Comparison of ENCODE assay signal across 1 cellular context in the genomic region with DNA sequence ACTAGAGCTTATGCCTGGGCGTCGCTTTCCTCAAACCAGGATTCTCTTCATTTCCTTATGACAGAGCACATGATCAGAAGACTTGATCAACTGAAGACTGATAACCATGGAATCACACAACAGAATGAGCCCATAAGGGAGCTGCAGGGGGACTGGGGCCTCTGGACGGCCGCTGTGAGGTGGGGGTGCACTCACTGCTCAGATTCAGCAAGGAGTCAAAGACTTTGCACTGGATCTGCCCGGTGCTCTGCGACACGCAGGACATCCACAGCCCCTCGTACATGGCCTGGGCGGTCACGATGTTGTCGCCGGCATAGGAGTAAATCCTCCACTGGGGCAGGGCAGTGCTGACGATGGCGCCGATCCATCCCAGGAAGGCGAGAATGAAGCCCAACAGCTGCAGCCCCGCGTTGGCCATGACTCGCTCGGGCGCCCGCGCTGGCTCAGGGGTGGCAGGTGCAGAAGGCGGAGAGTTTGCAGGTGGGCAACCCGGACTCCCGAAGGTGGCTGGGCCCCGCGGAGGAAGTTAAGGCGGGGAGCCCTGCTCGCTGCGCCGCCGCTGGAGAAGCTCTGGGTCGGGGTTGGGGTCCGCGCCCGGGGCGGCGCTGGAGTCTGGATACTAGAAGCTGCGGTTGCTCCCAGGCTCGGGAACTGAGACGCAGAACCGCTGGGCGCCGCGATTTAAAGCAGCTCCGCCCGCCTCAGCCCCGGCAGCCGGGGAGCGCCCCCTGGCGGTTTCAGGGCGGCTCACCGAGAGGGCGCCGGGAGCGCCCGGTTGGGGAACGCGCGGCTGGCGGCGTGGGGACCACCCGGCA.
TF ChIP-seq lines count a peak whose summit lies in the region.

A gene with protein sequence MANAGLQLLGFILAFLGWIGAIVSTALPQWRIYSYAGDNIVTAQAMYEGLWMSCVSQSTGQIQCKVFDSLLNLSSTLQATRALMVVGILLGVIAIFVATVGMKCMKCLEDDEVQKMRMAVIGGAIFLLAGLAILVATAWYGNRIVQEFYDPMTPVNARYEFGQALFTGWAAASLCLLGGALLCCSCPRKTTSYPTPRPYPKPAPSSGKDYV (minus strand): TSS at position 658 of the 815 bp plus-strand sequence. CDS start 240 bp downstream, at position 418.

TF ChIP-seq in HepG2, 621 proteins besides CTCF, POLR2A, EP300 and RAD21 (continued from another document and continues in another):
- TF ChIP-seq, protein P1, sequence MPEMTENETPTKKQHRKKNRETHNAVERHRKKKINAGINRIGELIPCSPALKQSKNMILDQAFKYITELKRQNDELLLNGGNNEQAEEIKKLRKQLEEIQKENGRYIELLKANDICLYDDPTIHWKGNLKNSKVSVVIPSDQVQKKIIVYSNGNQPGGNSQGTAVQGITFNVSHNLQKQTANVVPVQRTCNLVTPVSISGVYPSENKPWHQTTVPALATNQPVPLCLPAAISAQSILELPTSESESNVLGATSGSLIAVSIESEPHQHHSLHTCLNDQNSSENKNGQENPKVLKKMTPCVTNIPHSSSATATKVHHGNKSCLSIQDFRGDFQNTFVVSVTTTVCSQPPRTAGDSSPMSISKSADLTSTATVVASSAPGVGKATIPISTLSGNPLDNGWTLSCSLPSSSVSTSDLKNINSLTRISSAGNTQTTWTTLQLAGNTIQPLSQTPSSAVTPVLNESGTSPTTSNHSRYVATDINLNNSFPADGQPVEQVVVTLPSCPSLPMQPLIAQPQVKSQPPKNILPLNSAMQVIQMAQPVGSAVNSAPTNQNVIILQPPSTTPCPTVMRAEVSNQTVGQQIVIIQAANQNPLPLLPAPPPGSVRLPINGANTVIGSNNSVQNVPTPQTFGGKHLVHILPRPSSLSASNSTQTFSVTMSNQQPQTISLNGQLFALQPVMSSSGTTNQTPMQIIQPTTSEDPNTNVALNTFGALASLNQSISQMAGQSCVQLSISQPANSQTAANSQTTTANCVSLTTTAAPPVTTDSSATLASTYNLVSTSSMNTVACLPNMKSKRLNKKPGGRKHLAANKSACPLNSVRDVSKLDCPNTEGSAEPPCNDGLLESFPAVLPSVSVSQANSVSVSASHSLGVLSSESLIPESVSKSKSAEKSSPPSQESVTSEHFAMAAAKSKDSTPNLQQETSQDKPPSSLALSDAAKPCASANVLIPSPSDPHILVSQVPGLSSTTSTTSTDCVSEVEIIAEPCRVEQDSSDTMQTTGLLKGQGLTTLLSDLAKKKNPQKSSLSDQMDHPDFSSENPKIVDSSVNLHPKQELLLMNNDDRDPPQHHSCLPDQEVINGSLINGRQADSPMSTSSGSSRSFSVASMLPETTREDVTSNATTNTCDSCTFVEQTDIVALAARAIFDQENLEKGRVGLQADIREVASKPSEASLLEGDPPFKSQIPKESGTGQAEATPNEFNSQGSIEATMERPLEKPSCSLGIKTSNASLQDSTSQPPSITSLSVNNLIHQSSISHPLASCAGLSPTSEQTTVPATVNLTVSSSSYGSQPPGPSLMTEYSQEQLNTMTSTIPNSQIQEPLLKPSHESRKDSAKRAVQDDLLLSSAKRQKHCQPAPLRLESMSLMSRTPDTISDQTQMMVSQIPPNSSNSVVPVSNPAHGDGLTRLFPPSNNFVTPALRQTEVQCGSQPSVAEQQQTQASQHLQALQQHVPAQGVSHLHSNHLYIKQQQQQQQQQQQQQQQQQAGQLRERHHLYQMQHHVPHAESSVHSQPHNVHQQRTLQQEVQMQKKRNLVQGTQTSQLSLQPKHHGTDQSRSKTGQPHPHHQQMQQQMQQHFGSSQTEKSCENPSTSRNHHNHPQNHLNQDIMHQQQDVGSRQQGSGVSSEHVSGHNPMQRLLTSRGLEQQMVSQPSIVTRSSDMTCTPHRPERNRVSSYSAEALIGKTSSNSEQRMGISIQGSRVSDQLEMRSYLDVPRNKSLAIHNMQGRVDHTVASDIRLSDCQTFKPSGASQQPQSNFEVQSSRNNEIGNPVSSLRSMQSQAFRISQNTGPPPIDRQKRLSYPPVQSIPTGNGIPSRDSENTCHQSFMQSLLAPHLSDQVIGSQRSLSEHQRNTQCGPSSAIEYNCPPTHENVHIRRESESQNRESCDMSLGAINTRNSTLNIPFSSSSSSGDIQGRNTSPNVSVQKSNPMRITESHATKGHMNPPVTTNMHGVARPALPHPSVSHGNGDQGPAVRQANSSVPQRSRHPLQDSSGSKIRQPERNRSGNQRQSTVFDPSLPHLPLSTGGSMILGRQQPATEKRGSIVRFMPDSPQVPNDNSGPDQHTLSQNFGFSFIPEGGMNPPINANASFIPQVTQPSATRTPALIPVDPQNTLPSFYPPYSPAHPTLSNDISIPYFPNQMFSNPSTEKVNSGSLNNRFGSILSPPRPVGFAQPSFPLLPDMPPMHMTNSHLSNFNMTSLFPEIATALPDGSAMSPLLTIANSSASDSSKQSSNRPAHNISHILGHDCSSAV (CRISPR knock-in tag; IDR thresholded peaks at IDR 0.05; ENCODE audit: borderline replicate concordance) = 0 out of 2 replicates have a peak, but pooled peaks have one; percentile 33
- TF ChIP-seq ASH2L (IDR thresholded peaks at IDR 0.05; ENCODE audit: insufficient read length, low read depth, low read length) (peak; percentile 77), EZH2 (conservative IDR thresholded peaks at IDR 0.05; ENCODE audit: low read depth, low read length) (no peak), ZNF354B (CRISPR knock-in tag; IDR thresholded peaks at IDR 0.05) (peak; percentile 37; the same call in 1 of the 2 replicates), GZF1 (CRISPR knock-in tag; IDR thresholded peaks at IDR 0.05) (peak; percentile 75; the same call in 1 of the 2 replicates), RXRB (CRISPR knock-in tag; IDR thresholded peaks at IDR 0.05; ENCODE audit: borderline replicate concordance) (peak; percentile 57), SP5 (CRISPR knock-in tag; IDR thresholded peaks at IDR 0.05; ENCODE audit: borderline replicate concordance, low read depth) (peak; percentile 44; the same call in 1 of the 2 replicates), ZC3H13 (CRISPR knock-in tag; IDR thresholded peaks at IDR 0.05) (peak; percentile 93), ETV5 (CRISPR knock-in tag; IDR thresholded peaks at IDR 0.05; ENCODE audit: borderline replicate concordance) (peak; percentile 17; the same call in 1 of the 2 replicates), GABPB1 (CRISPR knock-in tag; IDR thresholded peaks at IDR 0.05) (peak; percentile 72; the same call in 1 of the 2 replicates), SKI (IDR thresholded peaks at IDR 0.05; ENCODE audit: partially characterized antibody) (no peak), ELF1 (CRISPR knock-in tag; IDR thresholded peaks at IDR 0.05) (no peak), NFYC (CRISPR knock-in tag; IDR thresholded peaks at IDR 0.05) (no peak), ZNF850 (CRISPR knock-in tag; conservative IDR thresholded peaks at IDR 0.05) (no peak), KDM4B (CRISPR knock-in tag; IDR thresholded peaks at IDR 0.05) (peak; percentile 56; the same call in 1 of the 2 replicates), RBAK (CRISPR knock-in tag; IDR thresholded peaks at IDR 0.05) (no peak; the same call in 1 of the 2 replicates), RBM22 (optimal IDR thresholded peaks at IDR 0.05; ENCODE audit: low read length) (no peak), TARDBP (CRISPR knock-in tag; IDR thresholded peaks at IDR 0.05) (peak; percentile 84; the same call in 1 of the 2 replicates), PRMT3 (CRISPR knock-in tag; IDR thresholded peaks at IDR 0.05; ENCODE audit: borderline replicate concordance, low read depth) (no peak), BORCS8-MEF2B (CRISPR knock-in tag; IDR thresholded peaks at IDR 0.05) (peak; percentile 88; the same call in 1 of the 2 replicates), HOXA5 (CRISPR knock-in tag; IDR thresholded peaks at IDR 0.05) (peak; percentile 39; the same call in 1 of the 2 replicates), ZNF788 (CRISPR knock-in tag; IDR thresholded peaks at IDR 0.05; ENCODE audit: borderline replicate concordance) (peak; percentile 87; the same call in 1 of the 2 replicates), ZNF792 (CRISPR knock-in tag; IDR thresholded peaks at IDR 0.05) (peak; percentile 25; the same call in 1 of the 2 replicates), ZNF598 (CRISPR knock-in tag; IDR thresholded peaks at IDR 0.05; ENCODE audit: borderline replicate concordance) (peak; percentile 77), ZSCAN31 (CRISPR knock-in tag; IDR thresholded peaks at IDR 0.05; ENCODE audit: low read depth) (peak; percentile 80), ZNF225 (CRISPR knock-in tag; IDR thresholded peaks at IDR 0.05) (peak; percentile 59; the same call in 1 of the 2 replicates), ZNF235 (CRISPR knock-in tag; IDR thresholded peaks at IDR 0.05; ENCODE audit: borderline replicate concordance) (0 out of 2 replicates have a peak, but pooled peaks have one; percentile 36), ZNF383 (CRISPR knock-in tag; IDR thresholded peaks at IDR 0.05; ENCODE audit: borderline replicate concordance) (peak; percentile 91; the same call in 1 of the 2 replicates)
- TF ChIP-seq, protein P2, sequence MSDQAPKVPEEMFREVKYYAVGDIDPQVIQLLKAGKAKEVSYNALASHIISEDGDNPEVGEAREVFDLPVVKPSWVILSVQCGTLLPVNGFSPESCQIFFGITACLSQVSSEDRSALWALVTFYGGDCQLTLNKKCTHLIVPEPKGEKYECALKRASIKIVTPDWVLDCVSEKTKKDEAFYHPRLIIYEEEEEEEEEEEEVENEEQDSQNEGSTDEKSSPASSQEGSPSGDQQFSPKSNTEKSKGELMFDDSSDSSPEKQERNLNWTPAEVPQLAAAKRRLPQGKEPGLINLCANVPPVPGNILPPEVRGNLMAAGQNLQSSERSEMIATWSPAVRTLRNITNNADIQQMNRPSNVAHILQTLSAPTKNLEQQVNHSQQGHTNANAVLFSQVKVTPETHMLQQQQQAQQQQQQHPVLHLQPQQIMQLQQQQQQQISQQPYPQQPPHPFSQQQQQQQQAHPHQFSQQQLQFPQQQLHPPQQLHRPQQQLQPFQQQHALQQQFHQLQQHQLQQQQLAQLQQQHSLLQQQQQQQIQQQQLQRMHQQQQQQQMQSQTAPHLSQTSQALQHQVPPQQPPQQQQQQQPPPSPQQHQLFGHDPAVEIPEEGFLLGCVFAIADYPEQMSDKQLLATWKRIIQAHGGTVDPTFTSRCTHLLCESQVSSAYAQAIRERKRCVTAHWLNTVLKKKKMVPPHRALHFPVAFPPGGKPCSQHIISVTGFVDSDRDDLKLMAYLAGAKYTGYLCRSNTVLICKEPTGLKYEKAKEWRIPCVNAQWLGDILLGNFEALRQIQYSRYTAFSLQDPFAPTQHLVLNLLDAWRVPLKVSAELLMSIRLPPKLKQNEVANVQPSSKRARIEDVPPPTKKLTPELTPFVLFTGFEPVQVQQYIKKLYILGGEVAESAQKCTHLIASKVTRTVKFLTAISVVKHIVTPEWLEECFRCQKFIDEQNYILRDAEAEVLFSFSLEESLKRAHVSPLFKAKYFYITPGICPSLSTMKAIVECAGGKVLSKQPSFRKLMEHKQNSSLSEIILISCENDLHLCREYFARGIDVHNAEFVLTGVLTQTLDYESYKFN (CRISPR knock-in tag; conservative IDR thresholded peaks at IDR 0.05) = peak; percentile 50; the same call in 1 of the 2 replicates
- TF ChIP-seq, protein P3, sequence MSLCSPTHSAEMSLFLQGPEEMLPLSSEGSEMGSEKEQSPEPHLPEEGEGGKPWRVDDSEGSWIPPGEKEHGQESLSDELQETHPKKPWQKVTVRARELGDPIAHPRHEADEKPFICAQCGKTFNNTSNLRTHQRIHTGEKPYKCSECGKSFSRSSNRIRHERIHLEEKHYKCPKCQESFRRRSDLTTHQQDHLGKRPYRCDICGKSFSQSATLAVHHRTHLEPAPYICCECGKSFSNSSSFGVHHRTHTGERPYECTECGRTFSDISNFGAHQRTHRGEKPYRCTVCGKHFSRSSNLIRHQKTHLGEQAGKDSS (CRISPR knock-in tag; IDR thresholded peaks at IDR 0.05; ENCODE audit: borderline replicate concordance, low read depth) = peak; percentile 90; the same call in 1 of the 2 replicates
- TF ChIP-seq, protein P4, sequence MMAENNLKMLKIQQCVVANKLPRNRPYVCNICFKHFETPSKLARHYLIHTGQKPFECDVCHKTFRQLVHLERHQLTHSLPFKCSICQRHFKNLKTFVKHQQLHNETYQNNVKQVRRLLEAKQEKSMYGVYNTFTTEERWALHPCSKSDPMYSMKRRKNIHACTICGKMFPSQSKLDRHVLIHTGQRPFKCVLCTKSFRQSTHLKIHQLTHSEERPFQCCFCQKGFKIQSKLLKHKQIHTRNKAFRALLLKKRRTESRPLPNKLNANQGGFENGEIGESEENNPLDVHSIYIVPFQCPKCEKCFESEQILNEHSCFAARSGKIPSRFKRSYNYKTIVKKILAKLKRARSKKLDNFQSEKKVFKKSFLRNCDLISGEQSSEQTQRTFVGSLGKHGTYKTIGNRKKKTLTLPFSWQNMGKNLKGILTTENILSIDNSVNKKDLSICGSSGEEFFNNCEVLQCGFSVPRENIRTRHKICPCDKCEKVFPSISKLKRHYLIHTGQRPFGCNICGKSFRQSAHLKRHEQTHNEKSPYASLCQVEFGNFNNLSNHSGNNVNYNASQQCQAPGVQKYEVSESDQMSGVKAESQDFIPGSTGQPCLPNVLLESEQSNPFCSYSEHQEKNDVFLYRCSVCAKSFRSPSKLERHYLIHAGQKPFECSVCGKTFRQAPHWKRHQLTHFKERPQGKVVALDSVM (CRISPR knock-in tag; IDR thresholded peaks at IDR 0.05) = peak; percentile 73
- TF ChIP-seq, protein P5, sequence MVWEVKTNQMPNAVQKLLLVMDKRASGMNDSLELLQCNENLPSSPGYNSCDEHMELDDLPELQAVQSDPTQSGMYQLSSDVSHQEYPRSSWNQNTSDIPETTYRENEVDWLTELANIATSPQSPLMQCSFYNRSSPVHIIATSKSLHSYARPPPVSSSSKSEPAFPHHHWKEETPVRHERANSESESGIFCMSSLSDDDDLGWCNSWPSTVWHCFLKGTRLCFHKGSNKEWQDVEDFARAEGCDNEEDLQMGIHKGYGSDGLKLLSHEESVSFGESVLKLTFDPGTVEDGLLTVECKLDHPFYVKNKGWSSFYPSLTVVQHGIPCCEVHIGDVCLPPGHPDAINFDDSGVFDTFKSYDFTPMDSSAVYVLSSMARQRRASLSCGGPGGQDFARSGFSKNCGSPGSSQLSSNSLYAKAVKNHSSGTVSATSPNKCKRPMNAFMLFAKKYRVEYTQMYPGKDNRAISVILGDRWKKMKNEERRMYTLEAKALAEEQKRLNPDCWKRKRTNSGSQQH (CRISPR knock-in tag; IDR thresholded peaks at IDR 0.05; ENCODE audit: low read depth) = no peak
